Comparison of ENCODE assay signal across 23 cellular contexts in genomic region chr1:52323731-52324130, GRCh38.
DNase-seq lines count a peak whose midpoint lies in the region; ATAC-seq and TF ChIP-seq lines count a peak whose summit lies in the region.
"Had no signal": no experiment of that assay in that cellular context is flagged by ENCODE, and none has a peak within 500 bp of the region (broad histone marks: within the 10 kb centered on the region; RNA-seq: fewer than 3 reads in every experiment).

No MANE protein-coding gene starts in this region.

- POLR2A ChIA-PET in HEK293T (lab: Yijun Ruan, JAX), result no interaction called here

- H3K4me1 Mint-ChIP-seq in stimulated activated memory B cell treated with anti-CD40 and anti-IgM and Interleukin-4, amounts not matched to agents 10 μg/mL and 1 μg/mL and 100 μg/mL, for 72 hours, result no peaks in the 10 kb centered on the region
- H3K4me1 Mint-ChIP-seq: CD4-positive, alpha-beta memory T cell; T-cell had no signal

- H3K27me3 Mint-ChIP-seq in stimulated activated memory B cell treated with anti-CD40 and anti-IgM and Interleukin-4, amounts not matched to agents 10 μg/mL and 1 μg/mL and 100 μg/mL, for 72 hours, result peaks cover 9% of the 10 kb centered on the region
- H3K27me3 Mint-ChIP-seq: CD4-positive, alpha-beta memory T cell; T-cell had no signal

- peaks cover 6% of the 10 kb centered on the region for H3K36me3 Mint-ChIP-seq in stimulated activated memory B cell treated with anti-CD40 and anti-IgM and Interleukin-4, amounts not matched to agents 10 μg/mL and 1 μg/mL and 100 μg/mL, for 72 hours
- H3K36me3 Mint-ChIP-seq: CD4-positive, alpha-beta memory T cell had no signal

- no peaks in the 10 kb centered on the region for H3K9me3 Mint-ChIP-seq in stimulated activated memory B cell treated with anti-CD40 and anti-IgM and Interleukin-4, amounts not matched to agents 10 μg/mL and 1 μg/mL and 100 μg/mL, for 72 hours
- H3K9me3 Mint-ChIP-seq: T-cell had no signal

- H3K27ac Mint-ChIP-seq in stimulated activated memory B cell treated with anti-CD40 and anti-IgM and Interleukin-4, amounts not matched to agents 10 μg/mL and 1 μg/mL and 100 μg/mL, for 72 hours, result no peak overlapping the region
- H3K27ac Mint-ChIP-seq: CD4-positive, alpha-beta memory T cell; T-cell had no signal

- no peak overlapping the region for H3K4me3 Mint-ChIP-seq in stimulated activated memory B cell treated with anti-CD40 and anti-IgM and Interleukin-4, amounts not matched to agents 10 μg/mL and 1 μg/mL and 100 μg/mL, for 72 hours
- H3K4me3 Mint-ChIP-seq: T-cell had no signal

- CTCF ChIA-PET in HEK293T (lab: Yijun Ruan, JAX), result interaction anchor here (0.6 kb wide), 1 partner anchor 200 kb away, joined by 4 read pairs; no protein-coding TSS in a partner anchor

- DNase-seq in HEK293T (ENCODE audit: extremely low spot score) (no peak), NCI-H1436 (lab: John Stamatoyannopoulos, UW) (peak; percentile 51), NCI-H2107 treated with DMSO at 0.1 percent for 48 hours (lab: John Stamatoyannopoulos, UW; ENCODE audit: unreplicated experiment) (peak; percentile 66), NCI-H510A treated with DMSO at 0.1 percent for 48 hours (lab: John Stamatoyannopoulos, UW) (peak; percentile 13), SKM-1 (lab: John Stamatoyannopoulos, UW; ENCODE audit: unreplicated experiment) (no peak), cerebellar nuclear complex (lab: John Stamatoyannopoulos, UW) (no peak)
- DNase-seq: C1 segment of cervical spinal cord; CD4-positive, alpha-beta memory T cell; COR-L47; DND-41; GM23248; H7; MG63; NCI-H146; NCI-H1930; NCI-H226; NCI-H524; Right ventricle myocardium superior; RPMI8226; T-cell had no signal

- ATAC-seq in GM21528 (IDR thresholded peaks at IDR 0.05; ENCODE audit: low FRiP score, unreplicated experiment), result no peak
- no peak for ATAC-seq in stimulated activated memory B cell treated with anti-CD40 and anti-IgM and Interleukin-4, amounts not matched to agents 10 μg/mL and 1 μg/mL and 100 μg/mL, for 72 hours
- ATAC-seq: K562, T-cell had no signal

TF ChIP-seq in HEK293T, 16 proteins besides CTCF, POLR2A, EP300 and RAD21:
- TF ChIP-seq CTBP1 (IDR thresholded peaks at IDR 0.05; ENCODE audit: borderline replicate concordance) (no peak), ELF4 (IDR thresholded peaks at IDR 0.05) (no peak), HDGF (IDR thresholded peaks at IDR 0.05; ENCODE audit: borderline replicate concordance) (no peak), FOXM1 (IDR thresholded peaks at IDR 0.05; ENCODE audit: borderline replicate concordance) (no peak), ZNF384 (IDR thresholded peaks at IDR 0.05) (peak; percentile 60; the same call in 1 of the 2 replicates), LEF1 (IDR thresholded peaks at IDR 0.05; ENCODE audit: borderline replicate concordance) (no peak), TARDBP (IDR thresholded peaks at IDR 0.05) (no peak), ARNT (IDR thresholded peaks at IDR 0.05) (no peak), FOXK2 (IDR thresholded peaks at IDR 0.05) (no peak)

Comparison
In these comparisons a context has a peak if more than half of its experiments do, and no peak if none do; other contexts are left out.
1. DNase-seq: peak in NCI-H1436 (single experiment), NCI-H2107 treated with DMSO at 0.1 percent for 48 hours (single experiment) and NCI-H510A treated with DMSO at 0.1 percent for 48 hours (single experiment); none in HEK293T (single experiment), SKM-1 (single experiment) and cerebellar nuclear complex (0 of 2).